ENCODE assay signal across 29 cellular contexts in the genomic region with DNA sequence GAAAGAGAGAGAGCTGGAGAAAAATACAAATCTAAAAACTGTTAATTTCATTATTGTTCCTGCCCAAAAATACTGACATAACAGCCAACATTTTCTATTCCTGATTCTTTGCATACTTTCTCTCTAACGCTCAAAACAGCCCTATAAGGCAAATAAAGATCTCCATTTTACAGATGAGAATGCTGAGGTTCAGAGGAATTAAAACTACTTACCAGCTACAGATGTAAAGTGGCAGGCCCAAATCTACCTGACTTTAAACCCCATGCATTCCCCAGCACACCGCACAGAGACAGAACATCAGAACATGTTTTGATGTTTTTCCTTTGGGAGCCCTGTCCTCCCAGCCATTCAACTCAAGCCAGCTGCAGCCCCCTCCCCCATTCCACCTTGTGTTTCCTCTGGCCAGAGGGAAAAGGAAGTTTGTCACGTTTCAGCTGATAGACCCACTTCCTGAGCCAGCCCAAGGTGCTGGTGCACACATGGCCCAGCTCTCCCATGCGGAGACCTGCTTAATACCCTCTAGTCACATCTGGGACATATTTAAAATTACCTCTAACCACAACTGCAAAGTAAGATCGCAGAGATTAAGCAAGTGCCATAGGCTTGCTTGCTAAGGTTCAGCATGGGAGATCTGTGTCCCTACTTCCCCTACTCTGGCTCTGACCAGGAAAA.
A peak's percentile ranks its signal among the peaks of the same experiment; 100 is the strongest.
DNase-seq lines count a peak whose midpoint lies in the region; FAIRE-seq and TF ChIP-seq lines count a peak whose summit lies in the region.
"Had no signal": no experiment of that assay in that cellular context is flagged by ENCODE, and none has a peak within 500 bp of the region (broad histone marks: within the 10 kb centered on the region; RNA-seq: fewer than 3 reads in every experiment).

No MANE protein-coding gene starts in this region.

- H3K27me3 Mint-ChIP-seq in brain (peaks cover 6% of the 10 kb centered on the region), nephron progenitor cell (ENCODE audit: low read depth, poor library complexity) (peaks cover 7% of the 10 kb centered on the region)

- no peak for TF ChIP-seq POLR2A in spleen (IDR thresholded peaks at IDR 0.05)

- WGBS in spleen, 5 donors: 27 to 45% (median 30%) methylated on average over 5 of the region's 5 CpGs

- no peaks in the 10 kb centered on the region for H3K9me3 ChIP-seq in spleen
- H3K9me3 ChIP-seq: gastroesophageal sphincter, stomach, tibial nerve had no signal

- no peaks in the 10 kb centered on the region for H3K36me3 Mint-ChIP-seq in brain
- H3K36me3 Mint-ChIP-seq in nephron progenitor cell (ENCODE audit: low read depth): no peaks in the 10 kb centered on the region
- H3K36me3 Mint-ChIP-seq: CD8-positive, alpha-beta memory T cell had no signal

- no peak overlapping the region for H3K27ac ChIP-seq in spleen
- H3K27ac ChIP-seq: cardiac muscle cell, coronary artery, gastroesophageal sphincter, stomach, tibial nerve had no signal

- peaks cover 0 to 5% (median 0%) of the 10 kb centered on the region in 6 donors for H3K4me1 ChIP-seq in spleen
- H3K4me1 ChIP-seq: gastroesophageal sphincter, stomach, tibial nerve had no signal

- TF ChIP-seq CTCF in brain (conservative IDR thresholded peaks at IDR 0.05): no peak
- TF ChIP-seq CTCF in nephron progenitor cell (IDR thresholded peaks at IDR 0.05): no peak
- no peak for TF ChIP-seq CTCF in spleen (IDR thresholded peaks at IDR 0.05 in 8 of 11, conservative IDR thresholded peaks at IDR 0.05 in 3 of 11)

- DNase-seq in Daoy (ENCODE audit: low read depth): peak; percentile 16
- peak; percentile 4 to 14 for DNase-seq in Kasumi-1 (lab: John Stamatoyannopoulos, UW)
- DNase-seq in nephron progenitor cell: peak; percentile 5
- DNase-seq in activated effector memory CD4-positive, alpha-beta T cell treated with Interleukin-2 at 50 U/mL for 16 hours: no peak
- no peak for DNase-seq in urothelium cell line (ENCODE audit: low spot score)
- no peak for DNase-seq in spleen
- DNase-seq: activated CD4-positive, alpha-beta T cell treated with anti-CD3 and anti-CD28 coated beads, Interleukin-2, amount 50 U/mL, for 1 hour; activated naive CD4-positive, alpha-beta T cell treated with anti-CD3 and anti-CD28 coated beads, Interleukin-2, amount 50 U/mL, for 16 hours; amygdala; CD8-positive, alpha-beta memory T cell; DMS53; endodermal cell; H7; islet precursor cell; NCI-H1417; NCI-H2081; NCI-H345; NCI-H82; OCI-M1; stimulated activated CD8-positive, alpha-beta memory T cell treated with anti-CD3 and anti-CD28 coated beads, Interleukin-4, amount 100 ng/mL, for 48 hours; stomach had no signal

- intact Hi-C loops in spleen (cut with DNase I; ENCODE audit: low total_unique reads): no loop called here

- H3K4me1 Mint-ChIP-seq in brain: peaks cover 66% of the 10 kb centered on the region
- H3K4me1 Mint-ChIP-seq in nephron progenitor cell: peaks cover 14% of the 10 kb centered on the region

- no peaks in the 10 kb centered on the region for H3K27me3 ChIP-seq in spleen (replicated peaks in 1 of 7)
- H3K27me3 ChIP-seq: cardiac muscle cell, gastroesophageal sphincter, stomach, tibial nerve had no signal

- H3K9me3 Mint-ChIP-seq in brain: peaks cover 0 to 4% (median 0%) of the 10 kb centered on the region in 5 experiments
- no peaks in the 10 kb centered on the region for H3K9me3 Mint-ChIP-seq in nephron progenitor cell
- H3K9me3 Mint-ChIP-seq: activated T-helper 1 cell treated with anti-CD3 and anti-CD28 coated beads, Interleukin-12 subunit alpha, Interleukin-12 subunit beta, Interleukin-2, Interleukin-4 antibody, amounts not matched to agents 30 ng/mL and 10 ng/mL and 1 ng/mL, durations not matched to agents 14 hours and 24 hours and 36 hours; CD8-positive, alpha-beta memory T cell; endodermal cell; neural crest cell had no signal

- FAIRE-seq in urothelium cell line (lab: Jason Lieb, UNC): no peak

- no peak overlapping the region for H3K4me3 ChIP-seq in spleen
- H3K4me3 ChIP-seq: cardiac muscle cell, coronary artery, gastroesophageal sphincter, stomach, tibial nerve had no signal

- H3K36me3 ChIP-seq in spleen: no peaks in the 10 kb centered on the region
- H3K36me3 ChIP-seq: cardiac muscle cell, gastroesophageal sphincter, stomach, tibial nerve had no signal

- H3K4me3 Mint-ChIP-seq in brain: no peak overlapping the region
- H3K4me3 Mint-ChIP-seq in nephron progenitor cell: no peak overlapping the region
- H3K4me3 Mint-ChIP-seq: activated T-helper 1 cell treated with anti-CD3 and anti-CD28 coated beads, Interleukin-12 subunit alpha, Interleukin-12 subunit beta, Interleukin-2, Interleukin-4 antibody, amounts not matched to agents 30 ng/mL and 10 ng/mL and 1 ng/mL, durations not matched to agents 14 hours and 24 hours and 36 hours; CD8-positive, alpha-beta memory T cell; endodermal cell; neural crest cell had no signal

- peak overlapping the region in 3 of 5 experiments; percentile 53 to 79 (median 59) for H3K27ac Mint-ChIP-seq in brain
- no peak overlapping the region for H3K27ac Mint-ChIP-seq in nephron progenitor cell
- H3K27ac Mint-ChIP-seq: activated T-helper 1 cell treated with anti-CD3 and anti-CD28 coated beads, Interleukin-12 subunit alpha, Interleukin-12 subunit beta, Interleukin-2, Interleukin-4 antibody, amounts not matched to agents 30 ng/mL and 10 ng/mL and 1 ng/mL, durations not matched to agents 14 hours and 24 hours and 36 hours; CD8-positive, alpha-beta memory T cell; endodermal cell; progenitor cell of endocrine pancreas had no signal

Comparison
In these comparisons a context has a peak if more than half of its experiments do, and no peak if none do; other contexts are left out.
1. DNase-seq: peak in Daoy (single experiment), Kasumi-1 (2 of 2) and nephron progenitor cell (single experiment); none in activated effector memory CD4-positive, alpha-beta T cell treated with Interleukin-2 at 50 U/mL for 16 hours (single experiment), urothelium cell line (single experiment) and spleen (single experiment).